In the genomic region with DNA sequence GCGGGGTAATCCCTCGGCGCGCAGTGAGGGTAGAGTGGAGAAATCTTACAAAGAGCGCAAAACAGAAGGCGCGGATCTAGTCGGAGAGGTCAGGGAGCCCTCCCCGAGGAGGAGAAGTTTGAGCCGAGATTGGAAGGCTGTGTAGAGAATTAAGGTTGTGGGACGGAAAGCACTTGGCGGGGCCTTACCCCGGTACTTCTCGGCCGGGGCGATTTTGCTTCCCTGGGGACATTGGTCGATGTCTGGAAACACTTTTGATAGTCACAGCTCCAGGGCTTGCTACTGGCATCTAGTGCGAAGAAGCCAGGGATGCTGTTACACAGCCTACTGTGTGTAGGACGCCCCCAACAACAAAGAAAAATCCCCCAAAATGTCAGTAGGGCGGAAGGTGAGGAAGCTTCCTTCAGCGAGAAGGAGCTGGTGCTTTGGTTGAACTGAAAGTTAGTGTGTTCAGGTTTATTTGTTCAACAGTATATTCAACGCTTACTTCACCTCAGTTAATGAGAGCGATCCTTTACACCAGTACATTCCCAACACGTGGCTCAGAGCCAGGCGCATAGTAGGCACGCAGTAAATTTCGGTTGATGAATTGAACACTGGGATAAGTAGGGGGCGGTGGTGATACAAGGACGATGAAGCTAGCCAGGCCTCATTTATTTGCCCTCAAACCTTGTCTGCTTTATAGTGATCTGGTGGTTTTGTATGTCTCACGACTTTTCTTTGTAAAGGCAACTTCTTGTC, we compare ENCODE assay signal across 1 cellular context.
TF ChIP-seq lines count a peak whose summit lies in the region.

No MANE protein-coding gene starts in this region.

TF ChIP-seq in K562, 482 proteins besides CTCF, POLR2A, EP300 and RAD21 (continued from another document and continues in another):
- TF ChIP-seq ZBTB40 (IDR thresholded peaks at IDR 0.05): peak; percentile 60; the same call in 1 of the 2 replicates
- TF ChIP-seq ZBTB40 (CRISPR knock-in tag; IDR thresholded peaks at IDR 0.05): no peak
- no peak for TF ChIP-seq CBX2 (IDR thresholded peaks at IDR 0.05; ENCODE audit: insufficient read depth, low read length, poor library complexity, severe bottlenecking)
- TF ChIP-seq, protein P1, sequence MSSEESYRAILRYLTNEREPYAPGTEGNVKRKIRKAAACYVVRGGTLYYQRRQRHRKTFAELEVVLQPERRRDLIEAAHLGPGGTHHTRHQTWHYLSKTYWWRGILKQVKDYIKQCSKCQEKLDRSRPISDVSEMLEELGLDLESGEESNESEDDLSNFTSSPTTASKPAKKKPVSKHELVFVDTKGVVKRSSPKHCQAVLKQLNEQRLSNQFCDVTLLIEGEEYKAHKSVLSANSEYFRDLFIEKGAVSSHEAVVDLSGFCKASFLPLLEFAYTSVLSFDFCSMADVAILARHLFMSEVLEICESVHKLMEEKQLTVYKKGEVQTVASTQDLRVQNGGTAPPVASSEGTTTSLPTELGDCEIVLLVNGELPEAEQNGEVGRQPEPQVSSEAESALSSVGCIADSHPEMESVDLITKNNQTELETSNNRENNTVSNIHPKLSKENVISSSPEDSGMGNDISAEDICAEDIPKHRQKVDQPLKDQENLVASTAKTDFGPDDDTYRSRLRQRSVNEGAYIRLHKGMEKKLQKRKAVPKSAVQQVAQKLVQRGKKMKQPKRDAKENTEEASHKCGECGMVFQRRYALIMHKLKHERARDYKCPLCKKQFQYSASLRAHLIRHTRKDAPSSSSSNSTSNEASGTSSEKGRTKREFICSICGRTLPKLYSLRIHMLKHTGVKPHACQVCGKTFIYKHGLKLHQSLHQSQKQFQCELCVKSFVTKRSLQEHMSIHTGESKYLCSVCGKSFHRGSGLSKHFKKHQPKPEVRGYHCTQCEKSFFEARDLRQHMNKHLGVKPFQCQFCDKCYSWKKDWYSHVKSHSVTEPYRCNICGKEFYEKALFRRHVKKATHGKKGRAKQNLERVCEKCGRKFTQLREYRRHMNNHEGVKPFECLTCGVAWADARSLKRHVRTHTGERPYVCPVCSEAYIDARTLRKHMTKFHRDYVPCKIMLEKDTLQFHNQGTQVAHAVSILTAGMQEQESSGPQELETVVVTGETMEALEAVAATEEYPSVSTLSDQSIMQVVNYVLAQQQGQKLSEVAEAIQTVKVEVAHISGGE (CRISPR knock-in tag; IDR thresholded peaks at IDR 0.05): 0 out of 6 replicates have a peak, but pooled peaks of 1 of the 3 experiments have one; percentile 29
- no peak for TF ChIP-seq NRF1 (conservative IDR thresholded peaks at IDR 0.05 in 1 of 2, IDR thresholded peaks at IDR 0.05 in 1 of 2)
- TF ChIP-seq ZNF12 (CRISPR knock-in tag; IDR thresholded peaks at IDR 0.05): peak; percentile 85; the same call in 1 of the 2 replicates
- no peak for TF ChIP-seq PTTG1 (tag; IDR thresholded peaks at IDR 0.05; ENCODE audit: low read depth)
- no peak for TF ChIP-seq NR0B1 (IDR thresholded peaks at IDR 0.05; ENCODE audit: partially characterized antibody)
- TF ChIP-seq ZNF121 (CRISPR knock-in tag; conservative IDR thresholded peaks at IDR 0.05): no peak
- no peak for TF ChIP-seq SPI1 (IDR thresholded peaks at IDR 0.05; ENCODE audit: borderline replicate concordance, low read depth, low read length)
- no peak for TF ChIP-seq ZNF780A (CRISPR knock-in tag; IDR thresholded peaks at IDR 0.05)
- TF ChIP-seq TBP (optimal IDR thresholded peaks at IDR 0.05; ENCODE audit: low read depth, low read length): no peak
- TF ChIP-seq KLF16 (IDR thresholded peaks at IDR 0.05): no peak
- no peak for TF ChIP-seq BRD9 (IDR thresholded peaks at IDR 0.05; ENCODE audit: low read depth, partially characterized antibody)
- TF ChIP-seq SMC3 (conservative IDR thresholded peaks at IDR 0.05; ENCODE audit: insufficient read depth, low read depth, low read length): 0 out of 2 replicates have a peak, but pooled peaks have one; percentile 13
- TF ChIP-seq, protein P2, sequence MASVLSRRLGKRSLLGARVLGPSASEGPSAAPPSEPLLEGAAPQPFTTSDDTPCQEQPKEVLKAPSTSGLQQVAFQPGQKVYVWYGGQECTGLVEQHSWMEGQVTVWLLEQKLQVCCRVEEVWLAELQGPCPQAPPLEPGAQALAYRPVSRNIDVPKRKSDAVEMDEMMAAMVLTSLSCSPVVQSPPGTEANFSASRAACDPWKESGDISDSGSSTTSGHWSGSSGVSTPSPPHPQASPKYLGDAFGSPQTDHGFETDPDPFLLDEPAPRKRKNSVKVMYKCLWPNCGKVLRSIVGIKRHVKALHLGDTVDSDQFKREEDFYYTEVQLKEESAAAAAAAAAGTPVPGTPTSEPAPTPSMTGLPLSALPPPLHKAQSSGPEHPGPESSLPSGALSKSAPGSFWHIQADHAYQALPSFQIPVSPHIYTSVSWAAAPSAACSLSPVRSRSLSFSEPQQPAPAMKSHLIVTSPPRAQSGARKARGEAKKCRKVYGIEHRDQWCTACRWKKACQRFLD (CRISPR knock-in tag; IDR thresholded peaks at IDR 0.05): 0 out of 2 replicates have a peak, but pooled peaks have one; percentile 1
- peak; percentile 86 for TF ChIP-seq MYC (IDR thresholded peaks at IDR 0.05; ENCODE audit: low read depth, low read length)
- no peak for TF ChIP-seq MYC (CRISPR knock-in tag; IDR thresholded peaks at IDR 0.05; ENCODE audit: borderline replicate concordance, low read depth)
- TF ChIP-seq KLF1 (tag; IDR thresholded peaks at IDR 0.05): no peak
- no peak for TF ChIP-seq ZNF24 (IDR thresholded peaks at IDR 0.05)
- TF ChIP-seq LARP7 (IDR thresholded peaks at IDR 0.05): peak; percentile 76; the same call in 1 of the 2 replicates
- TF ChIP-seq SRSF3 (IDR thresholded peaks at IDR 0.05; ENCODE audit: insufficient read depth, low read length): 0 out of 2 replicates have a peak, but pooled peaks have one; percentile 16
- TF ChIP-seq NCOA4 (IDR thresholded peaks at IDR 0.05; ENCODE audit: partially characterized antibody): no peak
- TF ChIP-seq HNRNPLL (IDR thresholded peaks at IDR 0.05; ENCODE audit: low read depth, low read length, poor library complexity, severe bottlenecking): no peak
- no peak for TF ChIP-seq PML (IDR thresholded peaks at IDR 0.05; ENCODE audit: low read length)
- TF ChIP-seq ZNF76 (CRISPR knock-in tag; IDR thresholded peaks at IDR 0.05; ENCODE audit: borderline replicate concordance): no peak
- no peak for TF ChIP-seq IRF2 (CRISPR knock-in tag; IDR thresholded peaks at IDR 0.05)
- TF ChIP-seq BRF2 (IDR thresholded peaks at IDR 0.05; ENCODE audit: borderline replicate concordance, insufficient read depth, insufficient read length): no peak
- TF ChIP-seq, protein P3, sequence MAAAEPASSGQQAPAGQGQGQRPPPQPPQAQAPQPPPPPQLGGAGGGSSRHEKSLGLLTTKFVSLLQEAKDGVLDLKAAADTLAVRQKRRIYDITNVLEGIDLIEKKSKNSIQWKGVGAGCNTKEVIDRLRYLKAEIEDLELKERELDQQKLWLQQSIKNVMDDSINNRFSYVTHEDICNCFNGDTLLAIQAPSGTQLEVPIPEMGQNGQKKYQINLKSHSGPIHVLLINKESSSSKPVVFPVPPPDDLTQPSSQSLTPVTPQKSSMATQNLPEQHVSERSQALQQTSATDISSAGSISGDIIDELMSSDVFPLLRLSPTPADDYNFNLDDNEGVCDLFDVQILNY (CRISPR knock-in tag; IDR thresholded peaks at IDR 0.05): no peak
- 0 out of 2 replicates have a peak, but pooled peaks have one; percentile 27 for TF ChIP-seq NR2C2 (CRISPR knock-in tag; IDR thresholded peaks at IDR 0.05)
- no peak for TF ChIP-seq NR2C2 (tag; IDR thresholded peaks at IDR 0.05)
- TF ChIP-seq ZKSCAN1 (IDR thresholded peaks at IDR 0.05; ENCODE audit: low read depth, low read length): peak; percentile 100
- TF ChIP-seq DDX20 (tag; IDR thresholded peaks at IDR 0.05; ENCODE audit: low read depth): no peak
- no peak for TF ChIP-seq PKNOX1 (IDR thresholded peaks at IDR 0.05)
- TF ChIP-seq NCOA1 (IDR thresholded peaks at IDR 0.05; ENCODE audit: low read depth): peak; percentile 5
- TF ChIP-seq NONO (IDR thresholded peaks at IDR 0.05; ENCODE audit: low read depth in 2 of 2, low read length in 1 of 2): no peak
- no peak for TF ChIP-seq MAFF (IDR thresholded peaks at IDR 0.05; ENCODE audit: low read length)
- no peak for TF ChIP-seq RBFOX2 (IDR thresholded peaks at IDR 0.05; ENCODE audit: low read depth, low read length)
- peak in 1 of 2 experiments; percentile 70; a peak in 1 of 4 replicates for TF ChIP-seq SIN3A (IDR thresholded peaks at IDR 0.05; ENCODE audit: borderline replicate concordance in 2 of 2, control insufficient read depth in 1 of 2, low read depth in 2 of 2, low read length in 2 of 2)
- 0 out of 2 replicates have a peak, but pooled peaks have one; percentile 14 for TF ChIP-seq ZNF143 (CRISPR knock-in tag; IDR thresholded peaks at IDR 0.05)
- TF ChIP-seq KAT2B (IDR thresholded peaks at IDR 0.05; ENCODE audit: low read depth, low read length): no peak
- no peak for TF ChIP-seq BCL6 (CRISPR knock-in tag; IDR thresholded peaks at IDR 0.05)
